Comparison of ENCODE assay signal across 8 cellular contexts in genomic region chr4:88523325-88524129, GRCh38. TPM values are rescaled to one million over a fixed set of nuclear protein-coding genes. Genes with fewer than 3 reads are reported as not detected.
DNase-seq lines count a peak whose midpoint lies in the region; ATAC-seq, FAIRE-seq and TF ChIP-seq lines count a peak whose summit lies in the region.

Gene PYURF, minus strand, starts transcription at chr4:88523776. Its CDS starts 76 bp downstream, at chr4:88523700.

- FAIRE-seq in HTR-8/SVneo (lab: Jason Lieb, UNC) = no peak

- peaks cover 13% of the 10 kb centered on the region for H3K79me2 ChIP-seq in mesendoderm (ENCODE audit: control insufficient read depth, insufficient read depth, low read length)

- H3K79me1 ChIP-seq in mesendoderm (ENCODE audit: low read length) = peaks cover 6% of the 10 kb centered on the region

- peak within 1 kb of the TSS; percentile 25 for H3K27ac ChIP-seq in mesendoderm (ENCODE audit: low read depth, low read length)

- no peak within 1 kb of the TSS for H2BK5ac ChIP-seq in mesendoderm (ENCODE audit: low read length)

- peak within 1 kb of the TSS; percentile 60 for H3K18ac ChIP-seq in mesendoderm (ENCODE audit: low read length)

- peak within 1 kb of the TSS; percentile 93 for H3K4me3 Mint-ChIP-seq in Caco-2 (ENCODE audit: unreplicated experiment)

- peaks cover 7% of the 10 kb centered on the region; the same call in 1 of the 2 replicates for H3K4me1 ChIP-seq in Caco-2
- H3K4me1 ChIP-seq in NT2/D1 (ENCODE audit: insufficient read depth, insufficient read length) = no peaks in the 10 kb centered on the region
- peaks cover 8% of the 10 kb centered on the region for H3K4me1 ChIP-seq in endocrine pancreas (ENCODE audit: control insufficient read depth, insufficient read depth, low read length)
- H3K4me1 ChIP-seq in mesendoderm (ENCODE audit: control insufficient read depth, low read depth, low read length) = no peaks in the 10 kb centered on the region

- no peak within 1 kb of the TSS for H4K8ac ChIP-seq in mesendoderm (ENCODE audit: low read depth, low read length)

- no peak for TF ChIP-seq CTCF in Caco-2 (IDR thresholded peaks at IDR 0.05; ENCODE audit: insufficient read depth in 1 of 2, low read depth in 1 of 2, low read length in 1 of 2, severe bottlenecking in 1 of 2, unreplicated experiment in 1 of 2)

- CTCF ChIA-PET in Caco-2 (lab: Charles Lee) = interaction anchor here (0.7 to 2.0 kb wide), 2 partner anchors 136 to 304 kb away, joined by 3 to 25 read pairs; no protein-coding TSS in a partner anchor

- H2BK120ac ChIP-seq in mesendoderm (ENCODE audit: low read depth, low read length) = no peak within 1 kb of the TSS

- intact Hi-C loops in Caco-2 (cut with micrococcal nuclease; ENCODE audit: unreplicated experiment) = loop anchor here (2.0 kb wide), 2 partner anchors 145 to 239 kb away; partner anchors contain the start of genes HERC6 and PPM1K

- peak within 1 kb of the TSS; percentile 56 for H3K4me3 ChIP-seq in Caco-2 (ENCODE audit: low read depth, low read length)
- peak within 1 kb of the TSS; percentile 90 for H3K4me3 ChIP-seq in NT2/D1 (ENCODE audit: insufficient read length, low read depth)
- H3K4me3 ChIP-seq in endocrine pancreas (ENCODE audit: control insufficient read depth, insufficient read depth, low read length) = peak within 1 kb of the TSS; percentile 74
- H3K4me3 ChIP-seq in mesendoderm (ENCODE audit: low read length) = peak within 1 kb of the TSS; percentile 80

- H4K5ac ChIP-seq in mesendoderm (ENCODE audit: low read length) = peak within 1 kb of the TSS; percentile 81

- H2AK5ac ChIP-seq in mesendoderm (ENCODE audit: low read length) = no peak within 1 kb of the TSS

- H3K36me3 ChIP-seq in Caco-2 (ENCODE audit: control insufficient read depth, insufficient read depth, low read length) (no peaks in the 10 kb centered on the region), NT2/D1 (ENCODE audit: insufficient read depth, insufficient read length, low read length) (peaks cover 14% of the 10 kb centered on the region), endocrine pancreas (ENCODE audit: control insufficient read depth, insufficient read depth, low read length) (no peaks in the 10 kb centered on the region), mesendoderm (ENCODE audit: control insufficient read depth, insufficient read depth, low read length) (no peaks in the 10 kb centered on the region)

- H3K9ac ChIP-seq in NT2/D1 (ENCODE audit: insufficient read length, low read depth) = peak within 1 kb of the TSS; percentile 98
- peak within 1 kb of the TSS; percentile 93 for H3K9ac ChIP-seq in endocrine pancreas (ENCODE audit: control insufficient read depth, insufficient read depth, low read length)
- H3K9ac ChIP-seq in mesendoderm (ENCODE audit: low read length) = peak within 1 kb of the TSS; percentile 76

- peak within 1 kb of the TSS; percentile 87 for H3K4ac ChIP-seq in mesendoderm (ENCODE audit: low read depth, low read length)

- H3K27me3 ChIP-seq in Caco-2 (replicated peaks; ENCODE audit: control insufficient read depth, insufficient read depth, low read length) (no peaks in the 10 kb centered on the region), NT2/D1 (ENCODE audit: insufficient read depth, insufficient read length) (no peaks in the 10 kb centered on the region), endocrine pancreas (ENCODE audit: control insufficient read depth, insufficient read depth, low read length) (no peaks in the 10 kb centered on the region), mesendoderm (ENCODE audit: insufficient read depth, low read length, poor library complexity) (no peaks in the 10 kb centered on the region)

- H3K56ac ChIP-seq in mesendoderm (ENCODE audit: low read length) = peak within 1 kb of the TSS; percentile 90

- peaks cover 7% of the 10 kb centered on the region for H3K4me1 Mint-ChIP-seq in Caco-2 (ENCODE audit: low read depth, unreplicated experiment)

- no TSS peak for BruUV-seq in Caco-2 (replicated peaks; lab: Mats Ljungman, UMichigan)

- peak within 1 kb of the TSS; percentile 91 for H3K27ac Mint-ChIP-seq in Caco-2 (ENCODE audit: unreplicated experiment)

- H3K36me3 Mint-ChIP-seq in Caco-2 (ENCODE audit: insufficient read depth, unreplicated experiment) = peaks cover 12% of the 10 kb centered on the region

- H3K9me3 Mint-ChIP-seq in Caco-2 (ENCODE audit: unreplicated experiment) = no peaks in the 10 kb centered on the region

- ATAC-seq in GM21381 (IDR thresholded peaks at IDR 0.05; ENCODE audit: unreplicated experiment) = peak; percentile 77

- no CpG with 5 or more reads among the region's 68 CpGs for whole genome bisulfite sequencing in mesendoderm (ENCODE audit: extremely low coverage, insufficient coverage, low lambda C conversion rate)

- H3K27me3 Mint-ChIP-seq in Caco-2 (ENCODE audit: insufficient read depth, unreplicated experiment) = no peaks in the 10 kb centered on the region

- peak; percentile 93 to 95 for DNase-seq in Caco-2
- peak; percentile 76 for DNase-seq in HTR-8/SVneo (ENCODE audit: insufficient read length, low spot score)
- DNase-seq in NT2/D1 (ENCODE audit: low read depth, low spot score) = peak; percentile 77
- DNase-seq in activated CD8-positive, alpha-beta memory T cell treated with anti-CD3 and anti-CD28 coated beads, Interleukin-2, amount 50 U/mL, for 1 hour (ENCODE audit: extremely low read depth) = peak; percentile 44
- peak; percentile 96 for DNase-seq in mesendoderm
- DNase-seq in stimulated activated CD8-positive, alpha-beta memory T cell treated with anti-CD3 and anti-CD28 coated beads, Interleukin-15, amount 100 ng/mL, for 1 hour (ENCODE audit: low read depth) = peak; percentile 46

- H3K23ac ChIP-seq in mesendoderm (ENCODE audit: low read length) = peak within 1 kb of the TSS; percentile 3

- peak within 1 kb of the TSS; percentile 73 for H3K4me2 ChIP-seq in mesendoderm (ENCODE audit: low read length)

- H2BK15ac ChIP-seq in mesendoderm (replicated peaks; ENCODE audit: low read depth) = no peak within 1 kb of the TSS

- no peaks in the 10 kb centered on the region for H3K9me3 ChIP-seq in Caco-2
- no peaks in the 10 kb centered on the region for H3K9me3 ChIP-seq in NT2/D1 (ENCODE audit: insufficient read depth, low read length)
- no peaks in the 10 kb centered on the region for H3K9me3 ChIP-seq in endocrine pancreas (ENCODE audit: control insufficient read depth, low read length)

- POLR2A ChIA-PET in Caco-2 (lab: Charles Lee) = interaction anchor here (1.6 kb wide), 1 partner anchor 136 kb away, joined by 6 read pairs; no protein-coding TSS in a partner anchor

RNA-seq across cellular contexts. Expression of gene PYURF, which starts in this region (rescaled TPM):
- total RNA-seq in Caco-2 (2022) = 41.6 and 46.6 TPM in 2 replicates
- polyA plus RNA-seq in mesendoderm (2013, experiment 1 of 2) = 71.4 TPM
- polyA plus RNA-seq in mesendoderm (2013, experiment 2 of 2) = 71.4 TPM

Comparison
In these comparisons a context has a peak if more than half of its experiments do, and no peak if none do; other contexts are left out.
1. Peak in every context shown above with its lines: DNase-seq, ATAC-seq, H3K4me3 ChIP-seq and H3K27ac ChIP-seq.
2. DNase-seq: peak in every context shown above with its lines; median percentile 96 in mesendoderm; 94 in Caco-2; 77 in NT2/D1; 76 in HTR-8/SVneo; 46 in stimulated activated CD8-positive, alpha-beta memory T cell treated with anti-CD3 and anti-CD28 coated beads, Interleukin-15, amount 100 ng/mL, for 1 hour; 44 in activated CD8-positive, alpha-beta memory T cell treated with anti-CD3 and anti-CD28 coated beads, Interleukin-2, amount 50 U/mL, for 1 hour.